Comparison of ENCODE assay signal across 21 cellular contexts in the genomic region with DNA sequence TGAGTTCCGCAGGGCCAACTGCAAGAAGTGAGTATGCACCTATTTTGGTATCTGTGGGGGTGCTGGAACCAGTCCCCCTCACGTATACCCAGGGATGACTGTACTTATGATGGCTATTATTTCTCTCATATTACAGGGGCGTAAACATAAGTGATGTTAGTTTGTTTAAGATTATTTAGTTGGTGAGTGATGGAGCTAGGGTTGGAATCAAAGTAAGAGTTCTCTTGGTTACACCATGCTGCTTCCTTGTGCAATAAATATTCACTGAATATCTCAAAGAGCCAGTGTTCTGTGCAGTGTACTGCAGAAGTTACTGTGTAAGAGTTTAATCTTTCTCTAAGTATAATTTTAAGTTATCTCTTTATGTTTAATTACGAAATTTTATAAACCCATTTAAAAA. TPM values are rescaled to one million over a fixed set of nuclear protein-coding genes. Genes with fewer than 3 reads are reported as not detected.
DNase-seq lines count a peak whose midpoint lies in the region; ATAC-seq and TF ChIP-seq lines count a peak whose summit lies in the region.
"Had no signal": no experiment of that assay in that cellular context is flagged by ENCODE, and none has a peak within 500 bp of the region (broad histone marks: within the 10 kb centered on the region; RNA-seq: fewer than 3 reads in every experiment).

No MANE protein-coding gene starts in this region.

- H3K9ac ChIP-seq in mammary epithelial cell (ENCODE audit: insufficient read depth, low read length) = no peak overlapping the region

- H3K9me3 Mint-ChIP-seq in MCF 10A (ENCODE audit: unreplicated experiment) = no peaks in the 10 kb centered on the region
- H3K9me3 Mint-ChIP-seq in CD8-positive, alpha-beta T cell = no peaks in the 10 kb centered on the region
- H3K9me3 Mint-ChIP-seq: CD14-positive monocyte had no signal

- no peak for TF ChIP-seq EP300 in suprapubic skin (IDR thresholded peaks at IDR 0.05)

- no peak for TF ChIP-seq POLR2A in suprapubic skin (IDR thresholded peaks at IDR 0.05)

- no peak for TF ChIP-seq CTCF in MCF 10A (IDR thresholded peaks at IDR 0.05; ENCODE audit: unreplicated experiment)
- TF ChIP-seq CTCF in mammary epithelial cell (conservative IDR thresholded peaks at IDR 0.05 in 1 of 2, IDR thresholded peaks at IDR 0.05 in 1 of 2; ENCODE audit: extremely low read depth in 1 of 2, insufficient read depth in 1 of 2, low read depth in 1 of 2, low read length in 2 of 2) = no peak
- no peak for TF ChIP-seq CTCF in Panc1 (IDR thresholded peaks at IDR 0.05)
- TF ChIP-seq CTCF in left lung (IDR thresholded peaks at IDR 0.05) = no peak
- no peak for TF ChIP-seq CTCF in CD8-positive, alpha-beta T cell (IDR thresholded peaks at IDR 0.05)
- no peak for TF ChIP-seq CTCF in suprapubic skin (IDR thresholded peaks at IDR 0.05)

- H3K27me3 ChIP-seq in mammary epithelial cell (ENCODE audit: insufficient read depth, low read length) (no peaks in the 10 kb centered on the region), Panc1 (ENCODE audit: control insufficient read depth, insufficient read depth, low read length) (no peaks in the 10 kb centered on the region), left lung (no peaks in the 10 kb centered on the region), aorta (ENCODE audit: control insufficient read depth in 1 of 2, insufficient read depth in 2 of 2, low read length in 1 of 2) (no peaks in the 10 kb centered on the region), suprapubic skin (no peaks in the 10 kb centered on the region)
- no peaks in the 10 kb centered on the region for H3K27me3 ChIP-seq in CD8-positive, alpha-beta T cell (ENCODE audit: insufficient read depth, low read length)

- intact Hi-C loops in MCF 10A (cut with micrococcal nuclease) = no loop called here
- intact Hi-C loops in mammary epithelial cell (cut with micrococcal nuclease) = no loop called here
- intact Hi-C loops in Panc1 (cut with micrococcal nuclease; ENCODE audit: unreplicated experiment) = no loop called here
- intact Hi-C loops in left lung (cut with DNase I) = no loop called here
- intact Hi-C loops in aorta (cut with DNase I) = no loop called here
- intact Hi-C loops in CD8-positive, alpha-beta T cell (cut with DNase I, micrococcal nuclease) = no loop called here

- POLR2A ChIA-PET in MCF 10A (lab: Yijun Ruan, JAX) (interaction anchor here (6.4 kb wide), 1 partner anchor 13 kb away, joined by 40 read pairs; the partner anchor contains the start of genes CCDC50 and UTS2B), Panc1 (lab: Charles Lee) (interaction anchor here (0.6 kb wide), 1 partner anchor 1543 kb away, joined by 3 read pairs; no protein-coding TSS in a partner anchor)
- POLR2A ChIA-PET in CD8-positive, alpha-beta T cell (lab: Charles Lee) = no interaction called here

- H3K4me2 ChIP-seq in mammary epithelial cell (ENCODE audit: insufficient read depth, low read depth, low read length) = no peak overlapping the region
- H3K4me2 ChIP-seq: PC-9 had no signal

- H3K36me3 Mint-ChIP-seq in MCF 10A (ENCODE audit: insufficient read depth, unreplicated experiment) = no peaks in the 10 kb centered on the region
- no peaks in the 10 kb centered on the region for H3K36me3 Mint-ChIP-seq in CD8-positive, alpha-beta T cell
- H3K36me3 Mint-ChIP-seq: CD14-positive monocyte had no signal

- H3K4me1 Mint-ChIP-seq in MCF 10A (ENCODE audit: insufficient read depth, unreplicated experiment) = peaks cover 37% of the 10 kb centered on the region
- H3K4me1 Mint-ChIP-seq in CD8-positive, alpha-beta T cell (ENCODE audit: low read depth) = no peaks in the 10 kb centered on the region

- H3K4me1 ChIP-seq in mammary epithelial cell (ENCODE audit: insufficient read depth, low read length) (peaks cover 9% of the 10 kb centered on the region), Panc1 (ENCODE audit: control insufficient read depth, insufficient read depth, low read length) (peaks cover 68% of the 10 kb centered on the region), left lung (peaks cover 0 to 27% of the 10 kb centered on the region in 2 donors), aorta (ENCODE audit: control insufficient read depth in 1 of 2, insufficient read depth in 2 of 2, low read length in 2 of 2) (peaks cover 5 to 25% of the 10 kb centered on the region in 2 donors), suprapubic skin (peaks cover 39% of the 10 kb centered on the region)
- H3K4me1 ChIP-seq in CD8-positive, alpha-beta T cell (ENCODE audit: insufficient read depth, low read length) = no peaks in the 10 kb centered on the region

- no peaks in the 10 kb centered on the region for H3K27me3 Mint-ChIP-seq in MCF 10A (ENCODE audit: insufficient read depth, unreplicated experiment)
- H3K27me3 Mint-ChIP-seq in CD8-positive, alpha-beta T cell (ENCODE audit: low read depth) = no peaks in the 10 kb centered on the region

- H3K36me3 ChIP-seq in mammary epithelial cell (ENCODE audit: insufficient read depth, low read length) (no peaks in the 10 kb centered on the region), Panc1 (ENCODE audit: control insufficient read depth, insufficient read depth, low read length) (no peaks in the 10 kb centered on the region), left lung (no peaks in the 10 kb centered on the region), aorta (ENCODE audit: control insufficient read depth in 1 of 2, insufficient read depth in 2 of 2, low read length in 1 of 2) (no peaks in the 10 kb centered on the region), suprapubic skin (no peaks in the 10 kb centered on the region)
- no peaks in the 10 kb centered on the region for H3K36me3 ChIP-seq in CD8-positive, alpha-beta T cell (ENCODE audit: insufficient read depth, low read length)

- no peak overlapping the region for H3K4me3 ChIP-seq in mammary epithelial cell (replicated peaks in 1 of 3; ENCODE audit: insufficient read depth in 1 of 3, low read depth in 2 of 3, low read length in 3 of 3)
- no peak overlapping the region for H3K4me3 ChIP-seq in Panc1 (ENCODE audit: low read depth in 2 of 2, low read length in 2 of 2)
- no peak overlapping the region for H3K4me3 ChIP-seq in left lung
- no peak overlapping the region for H3K4me3 ChIP-seq in aorta (ENCODE audit: low read length in 2 of 2)
- H3K4me3 ChIP-seq in CD8-positive, alpha-beta T cell (ENCODE audit: low read depth, low read length) = no peak overlapping the region
- H3K4me3 ChIP-seq in suprapubic skin = no peak overlapping the region
- H3K4me3 ChIP-seq: PC-9 had no signal

- H3K27ac ChIP-seq in mammary epithelial cell (ENCODE audit: insufficient read depth, low read depth, low read length) = no peak overlapping the region
- 0 out of 2 replicates have a peak overlapping the region, but pooled peaks have one; percentile 21 for H3K27ac ChIP-seq in Panc1 (ENCODE audit: low read length)
- no peak overlapping the region for H3K27ac ChIP-seq in left lung
- peak overlapping the region; percentile 1 to 57 for H3K27ac ChIP-seq in aorta (ENCODE audit: low read depth in 1 of 2, low read length in 2 of 2)
- H3K27ac ChIP-seq in CD8-positive, alpha-beta T cell (ENCODE audit: low read depth, low read length) = no peak overlapping the region
- no peak overlapping the region for H3K27ac ChIP-seq in suprapubic skin
- H3K27ac ChIP-seq: HL-60, PC-9 had no signal

- dilution Hi-C loops in mammary epithelial cell (cut with HindIII; ENCODE audit: low sequenced_read_pairs) = no loop called here

- no peak overlapping the region for H3K4me3 Mint-ChIP-seq in MCF 10A (ENCODE audit: unreplicated experiment)
- no peak overlapping the region for H3K4me3 Mint-ChIP-seq in CD8-positive, alpha-beta T cell
- H3K4me3 Mint-ChIP-seq: CD14-positive monocyte had no signal

- BruUV-seq in MCF 10A (replicated peaks; lab: Mats Ljungman, UMichigan) (no TSS peak), mammary epithelial cell (replicated peaks; lab: Mats Ljungman, UMichigan) (no TSS peak), Panc1 (replicated peaks; lab: Mats Ljungman, UMichigan) (no TSS peak)

- H4K20me1 ChIP-seq in mammary epithelial cell (ENCODE audit: insufficient read depth, low read length) = no peaks in the 10 kb centered on the region

- H3K9me3 ChIP-seq in mammary epithelial cell (replicated peaks; ENCODE audit: insufficient read depth, low read length) = no peaks in the 10 kb centered on the region
- H3K9me3 ChIP-seq in Panc1 (ENCODE audit: control insufficient read depth, insufficient read depth, low read depth, low read length) = no peaks in the 10 kb centered on the region
- H3K9me3 ChIP-seq in left lung = no peaks in the 10 kb centered on the region
- no peaks in the 10 kb centered on the region for H3K9me3 ChIP-seq in aorta (ENCODE audit: control insufficient read depth, low read length)
- H3K9me3 ChIP-seq in CD8-positive, alpha-beta T cell (ENCODE audit: low read length) = no peaks in the 10 kb centered on the region
- H3K9me3 ChIP-seq in suprapubic skin = no peaks in the 10 kb centered on the region
- H3K9me3 ChIP-seq: Caco-2 had no signal

- WGBS in mammary epithelial cell (ENCODE audit: low coverage, missing lambda C conversion rate) = 91% methylated on average over 4 of the region's 4 CpGs
- 71 to 73% methylated on average over 4 of the region's 4 CpGs for WGBS in aorta, 2 donors
- WGBS in suprapubic skin = 77% methylated on average over 4 of the region's 4 CpGs

- CTCF ChIA-PET in MCF 10A (lab: Yijun Ruan, JAX) (no interaction called here), mammary epithelial cell (lab: Charles Lee; ENCODE audit: low non-redundant PET) (no interaction called here), Panc1 (lab: Charles Lee) (no interaction called here)
- CTCF ChIA-PET in CD8-positive, alpha-beta T cell (lab: Charles Lee) = no interaction called here

- in situ Hi-C loops in mammary epithelial cell (cut with MboI; ENCODE audit: low sequenced_read_pairs in 2 of 2) = no loop called here
- in situ Hi-C loops in Panc1 (cut with HindIII; ENCODE audit: low pct_unique_long_range_greater_than_20kb, low sequenced_read_pairs) = no loop called here

- peaks cover 100% of the 10 kb centered on the region for H3K79me2 ChIP-seq in mammary epithelial cell (ENCODE audit: insufficient read depth, low read length)

- no peak overlapping the region for H2AFZ ChIP-seq in mammary epithelial cell (ENCODE audit: low read depth, low read length)
- H2AFZ ChIP-seq: PC-9 had no signal

- DNase-seq in MCF 10A (ENCODE audit: unreplicated experiment) (no peak), mammary epithelial cell (no peak), Panc1 (ENCODE audit: low read depth, low spot score) (no peak), left lung (no peak), aorta (no peak), suprapubic skin (ENCODE audit: low spot score in 2 of 2) (no peak)
- no peak for DNase-seq in CD8-positive, alpha-beta T cell
- DNase-seq: 8988T, Caco-2, KG1, NCI-H1105 treated with DMSO at 0.1 percent for 48 hours, NCI-H187 treated with DMSO at 0.1 percent for 48 hours, NCI-H446 treated with DMSO at 0.1 percent for 48 hours, NCI-H748 treated with DMSO at 0.1 percent for 48 hours, PC-9, SHP77 had no signal

- ATAC-seq in Panc1 (no peak), left lung (peak; percentile 19), aorta (ENCODE audit: low FRiP score) (no peak), GM19395 (IDR thresholded peaks at IDR 0.05; ENCODE audit: unreplicated experiment) (no peak)
- ATAC-seq in CD8-positive, alpha-beta T cell = no peak
- ATAC-seq: HCT116, SK-N-SH treated with all-trans-retinoic acid at 6 μM for 48 hours had no signal

- H3K27ac Mint-ChIP-seq in MCF 10A (ENCODE audit: low read depth, unreplicated experiment) = peak overlapping the region; percentile 7
- H3K27ac Mint-ChIP-seq in CD8-positive, alpha-beta T cell = no peak overlapping the region
- H3K27ac Mint-ChIP-seq: CD14-positive monocyte had no signal

RNA-seq across cellular contexts. Expression of gene UTS2B, which starts 12.8 kb away (rescaled TPM):
- total RNA-seq in MCF 10A (2022) (0.26 TPM in 1 of 2 replicates, not detected in the other), mammary epithelial cell (under 1 TPM in 1 of 2 donors, not detected in 1; 0.42 TPM), Panc1 (2021; ENCODE audit: unreplicated experiment) (0.26 TPM), left lung (under 1 TPM in 1 of 2 donors, not detected in 1; 0.41 TPM), aorta (under 1 TPM; 0.42 to 0.78 TPM), suprapubic skin (1 to 10 TPM in 1 of 4 donors, not detected in 3; 1.0 TPM)
- polyA plus RNA-seq in mammary epithelial cell (0.05 TPM), aorta (1 to 10 TPM in 1 of 2 donors, under 1 TPM in 1; 0.15 to 2.8 TPM)
- polyA minus RNA-seq in mammary epithelial cell = not detected
- polyA plus RNA-seq in Panc1 (2012; ENCODE audit: insufficient read length) = not detected
- total RNA-seq in CD8-positive, alpha-beta T cell = not detected
- polyA plus RNA-seq: CD14-positive monocyte had no signal

RNA-seq across cellular contexts. Expression of gene CCDC50, which starts 13.9 kb away (rescaled TPM):
- total RNA-seq in MCF 10A (2022) (100 and 115 TPM in 2 replicates), mammary epithelial cell (10 to 100 TPM; 74.8 to 85.0 TPM), Panc1 (2021; ENCODE audit: unreplicated experiment) (89.3 TPM), left lung (10 to 100 TPM; 49.7 to 65.9 TPM), aorta (100 to 1,000 TPM in 1 of 2 donors, 10 to 100 TPM in 1; 95.8 to 129 TPM), suprapubic skin (10 to 100 TPM; 34.9 to 67.7 (median 42.4) TPM)
- polyA plus RNA-seq in mammary epithelial cell (36.5 TPM), aorta (10 to 100 TPM; 34.3 to 35.1 TPM)
- 28.9 TPM for polyA minus RNA-seq in mammary epithelial cell
- polyA plus RNA-seq in Panc1 (2012; ENCODE audit: insufficient read length) = 56.1 TPM
- total RNA-seq in CD8-positive, alpha-beta T cell = 1 to 10 TPM; 5.6 to 7.1 TPM

Comparison
In these comparisons a context has a peak if more than half of its experiments do, and no peak if none do; other contexts are left out.
1. H3K27ac ChIP-seq: peak in Panc1 (single experiment) and aorta (2 of 2); none in mammary epithelial cell (single experiment), left lung (0 of 2), CD8-positive, alpha-beta T cell (single experiment) and suprapubic skin (single experiment).
2. RNA of gene CCDC50, which starts 13.9 kb away (total RNA-seq): 95.8 to 129 TPM in aorta, 100 to 115 TPM in MCF 10A, 89.3 TPM in Panc1 (single experiment), 74.8 to 85.0 TPM in mammary epithelial cell, 49.7 to 65.9 TPM in left lung and 34.9 to 67.7 TPM in suprapubic skin; 5.6 to 7.1 TPM in CD8-positive, alpha-beta T cell; every median in the first group is over 4 times any median in the second.